Comparison of ENCODE assay signal across 14 cellular contexts in the genomic region with DNA sequence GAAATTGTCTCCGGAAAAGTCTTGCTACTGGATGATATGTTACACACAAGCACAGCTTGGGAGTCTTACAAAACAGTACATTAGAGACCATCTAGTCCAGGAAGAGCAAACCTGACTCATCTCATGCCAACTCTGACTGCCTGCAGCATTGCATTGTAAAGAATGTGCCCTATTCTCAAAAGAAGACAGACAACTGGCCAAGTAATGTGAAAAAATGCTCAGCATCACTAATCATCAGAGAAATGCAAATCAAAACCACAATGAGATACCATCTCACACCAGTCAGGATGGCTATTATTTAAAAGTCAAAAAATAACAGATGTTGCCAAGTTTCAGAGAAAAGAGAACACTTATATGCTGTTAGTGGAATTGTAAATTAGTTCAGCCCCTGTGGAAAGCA. TPM values are rescaled to one million over a fixed set of nuclear protein-coding genes. Genes with fewer than 3 reads are reported as not detected.
DNase-seq lines count a peak whose midpoint lies in the region; ATAC-seq and TF ChIP-seq lines count a peak whose summit lies in the region.
"Had no signal": no experiment of that assay in that cellular context is flagged by ENCODE, and none has a peak within 500 bp of the region (broad histone marks: within the 10 kb centered on the region; RNA-seq: fewer than 3 reads in every experiment).

No MANE protein-coding gene starts in this region.

- no peaks in the 10 kb centered on the region for H3K79me2 ChIP-seq in SK-N-SH (ENCODE audit: insufficient read depth)

- no peak overlapping the region for H3K9ac ChIP-seq in SK-N-SH

- H4K20me1 ChIP-seq in SK-N-SH (ENCODE audit: insufficient read depth), result no peaks in the 10 kb centered on the region

- no peaks in the 10 kb centered on the region for H3K9me3 ChIP-seq in SK-N-SH
- H3K9me3 ChIP-seq in CD8-positive, alpha-beta T cell (ENCODE audit: low read length), result no peaks in the 10 kb centered on the region

- intact Hi-C loops in CD8-positive, alpha-beta T cell (cut with DNase I, micrococcal nuclease), result no loop called here

- peak overlapping the region in 1 of 2 experiments; percentile 54; a peak in 3 of 4 replicates for H3K27ac ChIP-seq in SK-N-SH (ENCODE audit: low read depth in 2 of 2, low read length in 1 of 2)
- H3K27ac ChIP-seq in CD8-positive, alpha-beta T cell (ENCODE audit: low read depth, low read length), result no peak overlapping the region
- H3K27ac ChIP-seq: cardiac muscle cell had no signal

- H3K9me3 Mint-ChIP-seq in CD8-positive, alpha-beta T cell, result no peaks in the 10 kb centered on the region
- H3K9me3 Mint-ChIP-seq: activated CD8-positive, alpha-beta T cell treated with anti-CD3 and anti-CD28 coated beads for 36 hours had no signal

- no peaks in the 10 kb centered on the region for H3K9me2 ChIP-seq in SK-N-SH

- DNase-seq in HCEC 1CT, result peak; percentile 38
- no peak for DNase-seq in SK-N-SH
- peak; percentile 13 for DNase-seq in fibroblast of peridontal ligament (ENCODE audit: extremely low read depth)
- DNase-seq in CD8-positive, alpha-beta T cell, result no peak
- no peak for DNase-seq in DMS79 treated with DMSO at 0.1 percent for 48 hours (lab: John Stamatoyannopoulos, UW)
- DNase-seq in stimulated activated CD8-positive, alpha-beta memory T cell treated with anti-CD3 and anti-CD28 coated beads, Interleukin-4, amount 100 ng/mL, for 48 hours, result no peak
- no peak for DNase-seq in NCI-H1105 (lab: John Stamatoyannopoulos, UW)
- DNase-seq: activated CD8-positive, alpha-beta T cell treated with anti-CD3 and anti-CD28 coated beads for 36 hours; activated effector memory CD4-positive, alpha-beta T cell treated with Interleukin-2 at 50 U/mL for 16 hours; NCI-H187; NCI-H748 treated with DMSO at 0.1 percent for 48 hours; SHP77; small intestine had no signal

- TF ChIP-seq CTCF in SK-N-SH (IDR thresholded peaks at IDR 0.05), result no peak
- TF ChIP-seq CTCF in CD8-positive, alpha-beta T cell (IDR thresholded peaks at IDR 0.05), result no peak

- no peaks in the 10 kb centered on the region for H3K27me3 ChIP-seq in SK-N-SH (ENCODE audit: insufficient read depth)
- no peaks in the 10 kb centered on the region for H3K27me3 ChIP-seq in CD8-positive, alpha-beta T cell (ENCODE audit: insufficient read depth, low read length)
- H3K27me3 ChIP-seq: cardiac muscle cell had no signal

- POLR2A ChIA-PET in SK-N-SH (lab: Yijun Ruan, JAX), result no interaction called here
- POLR2A ChIA-PET in CD8-positive, alpha-beta T cell (lab: Charles Lee), result no interaction called here

- peaks cover 18% of the 10 kb centered on the region for H3F3A ChIP-seq in SK-N-SH (replicated peaks; ENCODE audit: insufficient read depth)

- peaks cover 9% of the 10 kb centered on the region for H3K27me3 Mint-ChIP-seq in CD8-positive, alpha-beta T cell (ENCODE audit: low read depth)

- no peaks in the 10 kb centered on the region for H3K36me3 Mint-ChIP-seq in CD8-positive, alpha-beta T cell

- no peaks in the 10 kb centered on the region for H3K36me3 ChIP-seq in SK-N-SH (replicated peaks in 1 of 2; ENCODE audit: control insufficient read depth in 1 of 2, insufficient read depth in 2 of 2, low read length in 1 of 2)
- H3K36me3 ChIP-seq in CD8-positive, alpha-beta T cell (ENCODE audit: insufficient read depth, low read length), result no peaks in the 10 kb centered on the region
- H3K36me3 ChIP-seq: cardiac muscle cell had no signal

- peaks cover 0 to 8% of the 10 kb centered on the region in 2 experiments; a peak in 2 of 4 replicates for H3K4me1 ChIP-seq in SK-N-SH (ENCODE audit: control insufficient read depth in 1 of 2, insufficient read depth in 2 of 2, low read depth in 1 of 2, low read length in 1 of 2)
- no peaks in the 10 kb centered on the region for H3K4me1 ChIP-seq in CD8-positive, alpha-beta T cell (ENCODE audit: insufficient read depth, low read length)

- H3K4me1 Mint-ChIP-seq in CD8-positive, alpha-beta T cell (ENCODE audit: low read depth), result no peaks in the 10 kb centered on the region

- H3K4me2 ChIP-seq in SK-N-SH, result 0 out of 2 replicates have a peak overlapping the region, but pooled peaks have one; percentile 6

- H2AFZ ChIP-seq in SK-N-SH (ENCODE audit: low read depth), result no peak overlapping the region

- peak in 1 of 2 experiments; percentile 89; a peak in 2 of 4 replicates for TF ChIP-seq EP300 in SK-N-SH (IDR thresholded peaks at IDR 0.05; ENCODE audit: borderline replicate concordance in 1 of 2, low read depth in 1 of 2, low read length in 1 of 2)

- no peak overlapping the region for H3K27ac Mint-ChIP-seq in CD8-positive, alpha-beta T cell
- H3K27ac Mint-ChIP-seq: activated CD8-positive, alpha-beta T cell treated with anti-CD3 and anti-CD28 coated beads for 36 hours had no signal

- no peak overlapping the region for H3K4me3 Mint-ChIP-seq in CD8-positive, alpha-beta T cell
- H3K4me3 Mint-ChIP-seq: activated CD8-positive, alpha-beta T cell treated with anti-CD3 and anti-CD28 coated beads for 36 hours had no signal

- no peak for TF ChIP-seq RAD21 in SK-N-SH (IDR thresholded peaks at IDR 0.05; ENCODE audit: low read length)

- 8% methylated on average over 1 of the region's 1 CpG for WGBS in SK-N-SH (ENCODE audit: low lambda C conversion rate)

- CTCF ChIA-PET in SK-N-SH (lab: Yijun Ruan, JAX), result interaction anchor here (5.3 kb wide), 1 partner anchor 14 kb away, joined by 41 read pairs; no protein-coding TSS in a partner anchor
- CTCF ChIA-PET in CD8-positive, alpha-beta T cell (lab: Charles Lee), result interaction anchor here (2.1 to 7.2 kb wide), 2 partner anchors 10 to 13 kb away, joined by 5 to 49 read pairs; no protein-coding TSS in a partner anchor

- H3K4me3 ChIP-seq in SK-N-SH (ENCODE audit: low read depth in 2 of 2, low read length in 1 of 2), result no peak overlapping the region
- H3K4me3 ChIP-seq in CD8-positive, alpha-beta T cell (ENCODE audit: low read depth, low read length), result no peak overlapping the region
- H3K4me3 ChIP-seq: cardiac muscle cell had no signal

- no peak for ATAC-seq in CD8-positive, alpha-beta T cell
- ATAC-seq: activated CD8-positive, alpha-beta T cell treated with anti-CD3 and anti-CD28 coated beads for 36 hours had no signal

TF ChIP-seq in SK-N-SH, 30 proteins besides CTCF, POLR2A, EP300 and RAD21 (continues in another document):
- peak; percentile 66; the same call in 1 of the 2 replicates for TF ChIP-seq RXRA (IDR thresholded peaks at IDR 0.05; ENCODE audit: borderline replicate concordance, low read depth)
- TF ChIP-seq MXI1 (IDR thresholded peaks at IDR 0.05; ENCODE audit: low read depth, low read length), result no peak
- TF ChIP-seq, protein P1, sequence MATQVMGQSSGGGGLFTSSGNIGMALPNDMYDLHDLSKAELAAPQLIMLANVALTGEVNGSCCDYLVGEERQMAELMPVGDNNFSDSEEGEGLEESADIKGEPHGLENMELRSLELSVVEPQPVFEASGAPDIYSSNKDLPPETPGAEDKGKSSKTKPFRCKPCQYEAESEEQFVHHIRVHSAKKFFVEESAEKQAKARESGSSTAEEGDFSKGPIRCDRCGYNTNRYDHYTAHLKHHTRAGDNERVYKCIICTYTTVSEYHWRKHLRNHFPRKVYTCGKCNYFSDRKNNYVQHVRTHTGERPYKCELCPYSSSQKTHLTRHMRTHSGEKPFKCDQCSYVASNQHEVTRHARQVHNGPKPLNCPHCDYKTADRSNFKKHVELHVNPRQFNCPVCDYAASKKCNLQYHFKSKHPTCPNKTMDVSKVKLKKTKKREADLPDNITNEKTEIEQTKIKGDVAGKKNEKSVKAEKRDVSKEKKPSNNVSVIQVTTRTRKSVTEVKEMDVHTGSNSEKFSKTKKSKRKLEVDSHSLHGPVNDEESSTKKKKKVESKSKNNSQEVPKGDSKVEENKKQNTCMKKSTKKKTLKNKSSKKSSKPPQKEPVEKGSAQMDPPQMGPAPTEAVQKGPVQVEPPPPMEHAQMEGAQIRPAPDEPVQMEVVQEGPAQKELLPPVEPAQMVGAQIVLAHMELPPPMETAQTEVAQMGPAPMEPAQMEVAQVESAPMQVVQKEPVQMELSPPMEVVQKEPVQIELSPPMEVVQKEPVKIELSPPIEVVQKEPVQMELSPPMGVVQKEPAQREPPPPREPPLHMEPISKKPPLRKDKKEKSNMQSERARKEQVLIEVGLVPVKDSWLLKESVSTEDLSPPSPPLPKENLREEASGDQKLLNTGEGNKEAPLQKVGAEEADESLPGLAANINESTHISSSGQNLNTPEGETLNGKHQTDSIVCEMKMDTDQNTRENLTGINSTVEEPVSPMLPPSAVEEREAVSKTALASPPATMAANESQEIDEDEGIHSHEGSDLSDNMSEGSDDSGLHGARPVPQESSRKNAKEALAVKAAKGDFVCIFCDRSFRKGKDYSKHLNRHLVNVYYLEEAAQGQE (IDR thresholded peaks at IDR 0.05; ENCODE audit: low read depth, low read length), result no peak
- TF ChIP-seq NRF1 (IDR thresholded peaks at IDR 0.05; ENCODE audit: low read depth, low read length), result no peak
- TF ChIP-seq POLR2AphosphoS5 (IDR thresholded peaks at IDR 0.05; ENCODE audit: low read depth, low read length), result peak; percentile 56; the same call in 1 of the 2 replicates
- peak; percentile 83 for TF ChIP-seq JUND (IDR thresholded peaks at IDR 0.05)
- TF ChIP-seq, protein P2, sequence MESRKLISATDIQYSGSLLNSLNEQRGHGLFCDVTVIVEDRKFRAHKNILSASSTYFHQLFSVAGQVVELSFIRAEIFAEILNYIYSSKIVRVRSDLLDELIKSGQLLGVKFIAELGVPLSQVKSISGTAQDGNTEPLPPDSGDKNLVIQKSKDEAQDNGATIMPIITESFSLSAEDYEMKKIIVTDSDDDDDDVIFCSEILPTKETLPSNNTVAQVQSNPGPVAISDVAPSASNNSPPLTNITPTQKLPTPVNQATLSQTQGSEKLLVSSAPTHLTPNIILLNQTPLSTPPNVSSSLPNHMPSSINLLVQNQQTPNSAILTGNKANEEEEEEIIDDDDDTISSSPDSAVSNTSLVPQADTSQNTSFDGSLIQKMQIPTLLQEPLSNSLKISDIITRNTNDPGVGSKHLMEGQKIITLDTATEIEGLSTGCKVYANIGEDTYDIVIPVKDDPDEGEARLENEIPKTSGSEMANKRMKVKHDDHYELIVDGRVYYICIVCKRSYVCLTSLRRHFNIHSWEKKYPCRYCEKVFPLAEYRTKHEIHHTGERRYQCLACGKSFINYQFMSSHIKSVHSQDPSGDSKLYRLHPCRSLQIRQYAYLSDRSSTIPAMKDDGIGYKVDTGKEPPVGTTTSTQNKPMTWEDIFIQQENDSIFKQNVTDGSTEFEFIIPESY (IDR thresholded peaks at IDR 0.05; ENCODE audit: borderline replicate concordance, low read depth), result no peak
- no peak for TF ChIP-seq ELF1 (IDR thresholded peaks at IDR 0.05)
- TF ChIP-seq SIN3A (IDR thresholded peaks at IDR 0.05; ENCODE audit: borderline replicate concordance, low read depth, low read length), result no peak
- TF ChIP-seq CHD2 (IDR thresholded peaks at IDR 0.05; ENCODE audit: low read length, partially characterized antibody), result no peak
- TF ChIP-seq RCOR1 (IDR thresholded peaks at IDR 0.05; ENCODE audit: low read length), result no peak

RNA-seq across cellular contexts. Expression of gene GORASP2, which starts 42.7 kb away (rescaled TPM):
- 127 and 148 TPM in 2 replicates for polyA plus RNA-seq in SK-N-SH (2012; rRNA removed)
- polyA plus RNA-seq in SK-N-SH (2012; cell fraction: cytosol; rRNA removed), result 111 and 119 TPM in 2 replicates
- polyA plus RNA-seq in SK-N-SH (2012; cell fraction: nucleus; rRNA removed), result 62.1 and 103 TPM in 2 replicates
- 100 to 1,000 TPM; 111 to 112 TPM for total RNA-seq in CD8-positive, alpha-beta T cell

Comparison
In these comparisons a context has a peak if more than half of its experiments do, and no peak if none do; other contexts are left out.
1. DNase-seq: peak in HCEC 1CT (single experiment) and fibroblast of peridontal ligament (single experiment); none in SK-N-SH (single experiment), CD8-positive, alpha-beta T cell (0 of 7), DMS79 treated with DMSO at 0.1 percent for 48 hours (single experiment), stimulated activated CD8-positive, alpha-beta memory T cell treated with anti-CD3 and anti-CD28 coated beads, Interleukin-4, amount 100 ng/mL, for 48 hours (single experiment) and NCI-H1105 (single experiment).